8 cellular contexts compared by ENCODE assay signal in genomic region chr6:114747995-114748625, GRCh38.
DNase-seq lines count a peak whose midpoint lies in the region; ATAC-seq and TF ChIP-seq lines count a peak whose summit lies in the region.

No MANE protein-coding gene starts in this region.

- ATAC-seq in HG02870 (IDR thresholded peaks at IDR 0.05; ENCODE audit: unreplicated experiment), result no peak

- peak; percentile 22 to 37 for DNase-seq in stimulated activated CD4-positive, alpha-beta T cell treated with anti-CD3 and anti-CD28 coated beads, Interleukin-2, amount 100 ng/mL, for 24 hours
- no peak for DNase-seq in stimulated activated CD4-positive, alpha-beta T cell treated with anti-CD3 and anti-CD28 coated beads, Interleukin-4, amount 100 ng/mL, for 4 hours
- peak; percentile 53 for DNase-seq in HT1080 (ENCODE audit: low read depth)
- DNase-seq in SJCRH30, result peak; percentile 43 to 64
- peak; percentile 1 for DNase-seq in fibroblast of gingiva (ENCODE audit: low read depth)
- peak; percentile 85 for DNase-seq in osteocyte (ENCODE audit: extremely low spot score, unreplicated experiment)
- DNase-seq in effector memory CD4-positive, alpha-beta T cell, result no peak

- H3K4me3 Mint-ChIP-seq in osteocyte (ENCODE audit: unreplicated experiment), result no peak overlapping the region

- H3K27me3 Mint-ChIP-seq in osteocyte (ENCODE audit: unreplicated experiment), result peaks cover 14% of the 10 kb centered on the region

- H3K9me3 Mint-ChIP-seq in osteocyte (ENCODE audit: unreplicated experiment), result no peaks in the 10 kb centered on the region

- no peak overlapping the region for H3K4me3 ChIP-seq in SJCRH30
- no peak overlapping the region for H3K4me3 ChIP-seq in effector memory CD4-positive, alpha-beta T cell (ENCODE audit: insufficient read depth, low read depth, low read length, poor library complexity, severe bottlenecking)

- H3K4me1 ChIP-seq in SJCRH30, result no peaks in the 10 kb centered on the region
- H3K4me1 ChIP-seq in effector memory CD4-positive, alpha-beta T cell (ENCODE audit: control insufficient read depth, insufficient read depth, low read length, poor library complexity, severe bottlenecking), result no peaks in the 10 kb centered on the region

- H3K27me3 ChIP-seq in SJCRH30, result no peaks in the 10 kb centered on the region
- H3K27me3 ChIP-seq in effector memory CD4-positive, alpha-beta T cell (replicated peaks; ENCODE audit: control insufficient read depth, insufficient read depth, low read length, poor library complexity, severe bottlenecking), result no peaks in the 10 kb centered on the region

- H3K27ac Mint-ChIP-seq in osteocyte (ENCODE audit: unreplicated experiment), result peak overlapping the region; percentile 51

- peak; percentile 81 for TF ChIP-seq CTCF in osteocyte (IDR thresholded peaks at IDR 0.05)

- no peaks in the 10 kb centered on the region; the same call in 1 of the 2 replicates for H3K9me3 ChIP-seq in SJCRH30 (replicated peaks)
- no peaks in the 10 kb centered on the region for H3K9me3 ChIP-seq in effector memory CD4-positive, alpha-beta T cell (ENCODE audit: control insufficient read depth, low read length)

- H3K4me1 Mint-ChIP-seq in osteocyte (ENCODE audit: unreplicated experiment), result peaks cover 7% of the 10 kb centered on the region

- no peak overlapping the region for H3K27ac ChIP-seq in SJCRH30
- no peak overlapping the region for H3K27ac ChIP-seq in effector memory CD4-positive, alpha-beta T cell (ENCODE audit: insufficient read depth, low read length, poor library complexity, severe bottlenecking)

- no peaks in the 10 kb centered on the region for H3K36me3 Mint-ChIP-seq in osteocyte (ENCODE audit: unreplicated experiment)

- H3K36me3 ChIP-seq in SJCRH30, result no peaks in the 10 kb centered on the region
- H3K36me3 ChIP-seq in effector memory CD4-positive, alpha-beta T cell (ENCODE audit: control insufficient read depth, insufficient read depth, low read length), result no peaks in the 10 kb centered on the region

Comparison
In these comparisons a context has a peak if more than half of its experiments do, and no peak if none do; other contexts are left out.
1. DNase-seq: peak in stimulated activated CD4-positive, alpha-beta T cell treated with anti-CD3 and anti-CD28 coated beads, Interleukin-2, amount 100 ng/mL, for 24 hours (2 of 2), HT1080 (single experiment), SJCRH30 (2 of 2), fibroblast of gingiva (single experiment) and osteocyte (single experiment); none in stimulated activated CD4-positive, alpha-beta T cell treated with anti-CD3 and anti-CD28 coated beads, Interleukin-4, amount 100 ng/mL, for 4 hours (0 of 2) and effector memory CD4-positive, alpha-beta T cell (0 of 3).